In genomic region chr17:4023220-4023619, GRCh38 we compare ENCODE assay signal across 1 cellular context.
TF ChIP-seq lines count a peak whose summit lies in the region.

No MANE protein-coding gene starts in this region.

TF ChIP-seq in HepG2, 621 proteins besides CTCF, POLR2A, EP300 and RAD21 (continued from another document):
- TF ChIP-seq ZNF280B (CRISPR knock-in tag; IDR thresholded peaks at IDR 0.05; ENCODE audit: borderline replicate concordance) (no peak), KLF12 (CRISPR knock-in tag; IDR thresholded peaks at IDR 0.05; ENCODE audit: borderline replicate concordance) (no peak), ZNF839 (CRISPR knock-in tag; IDR thresholded peaks at IDR 0.05; ENCODE audit: borderline replicate concordance) (no peak), ZNF792 (CRISPR knock-in tag; IDR thresholded peaks at IDR 0.05) (no peak), ZNF18 (CRISPR knock-in tag; IDR thresholded peaks at IDR 0.05; ENCODE audit: insufficient replicate concordance) (no peak), HMG20B (CRISPR knock-in tag; conservative IDR thresholded peaks at IDR 0.05) (no peak), ZNF549 (CRISPR knock-in tag; IDR thresholded peaks at IDR 0.05) (no peak), ZNF563 (CRISPR knock-in tag; IDR thresholded peaks at IDR 0.05) (no peak), PHB2 (IDR thresholded peaks at IDR 0.05; ENCODE audit: partially characterized antibody) (no peak), CAMTA2 (CRISPR knock-in tag; IDR thresholded peaks at IDR 0.05; ENCODE audit: borderline replicate concordance) (no peak), ZNF33A (CRISPR knock-in tag; IDR thresholded peaks at IDR 0.05; ENCODE audit: borderline replicate concordance) (no peak), WIZ (CRISPR knock-in tag; IDR thresholded peaks at IDR 0.05) (no peak), ZNF784 (CRISPR knock-in tag; IDR thresholded peaks at IDR 0.05; ENCODE audit: borderline replicate concordance) (no peak), HES4 (CRISPR knock-in tag; IDR thresholded peaks at IDR 0.05; ENCODE audit: borderline replicate concordance) (no peak), ZNF317 (CRISPR knock-in tag; IDR thresholded peaks at IDR 0.05) (no peak), SPEN (CRISPR knock-in tag; IDR thresholded peaks at IDR 0.05; ENCODE audit: low read depth) (no peak), ZNF639 (CRISPR knock-in tag; conservative IDR thresholded peaks at IDR 0.05) (no peak), ZNF710 (CRISPR knock-in tag; IDR thresholded peaks at IDR 0.05; ENCODE audit: borderline replicate concordance) (peak; percentile 70; the same call in 1 of the 2 replicates), DBP (CRISPR knock-in tag; IDR thresholded peaks at IDR 0.05; ENCODE audit: not compliant biosample characterization) (no peak), ZNF572 (CRISPR knock-in tag; IDR thresholded peaks at IDR 0.05) (no peak), ZFY (CRISPR knock-in tag; IDR thresholded peaks at IDR 0.05) (no peak), FOXA3 (CRISPR knock-in tag; IDR thresholded peaks at IDR 0.05) (peak; percentile 16; the same call in 1 of the 2 replicates), CBX1 (IDR thresholded peaks at IDR 0.05; ENCODE audit: low read depth) (no peak), SOX13 (IDR thresholded peaks at IDR 0.05) (no peak), SOX13 (CRISPR knock-in tag; conservative IDR thresholded peaks at IDR 0.05 in 1 of 2, IDR thresholded peaks at IDR 0.05 in 1 of 2) (peak in 1 of 2 experiments; percentile 53; a peak in 2 of 4 replicates), ZNF75D (CRISPR knock-in tag; IDR thresholded peaks at IDR 0.05; ENCODE audit: borderline replicate concordance) (no peak), SALL1 (CRISPR knock-in tag; IDR thresholded peaks at IDR 0.05) (no peak), SMAD1 (CRISPR knock-in tag; IDR thresholded peaks at IDR 0.05; ENCODE audit: borderline replicate concordance, low read depth) (no peak), NFE2L2 (IDR thresholded peaks at IDR 0.05; ENCODE audit: low read length) (no peak), PREB (CRISPR knock-in tag; IDR thresholded peaks at IDR 0.05) (no peak), REXO4 (CRISPR knock-in tag; IDR thresholded peaks at IDR 0.05; ENCODE audit: borderline replicate concordance) (no peak), GZF1 (CRISPR knock-in tag; IDR thresholded peaks at IDR 0.05) (no peak), KDM6A (CRISPR knock-in tag; IDR thresholded peaks at IDR 0.05; ENCODE audit: low read depth) (no peak), HNRNPLL (IDR thresholded peaks at IDR 0.05; ENCODE audit: low read depth, low read length, poor library complexity, severe bottlenecking) (no peak)
TF ChIP-seq in HepG2: peak in this region for 5.
